Comparison of ENCODE assay signal across 1 cellular context in the genomic region with DNA sequence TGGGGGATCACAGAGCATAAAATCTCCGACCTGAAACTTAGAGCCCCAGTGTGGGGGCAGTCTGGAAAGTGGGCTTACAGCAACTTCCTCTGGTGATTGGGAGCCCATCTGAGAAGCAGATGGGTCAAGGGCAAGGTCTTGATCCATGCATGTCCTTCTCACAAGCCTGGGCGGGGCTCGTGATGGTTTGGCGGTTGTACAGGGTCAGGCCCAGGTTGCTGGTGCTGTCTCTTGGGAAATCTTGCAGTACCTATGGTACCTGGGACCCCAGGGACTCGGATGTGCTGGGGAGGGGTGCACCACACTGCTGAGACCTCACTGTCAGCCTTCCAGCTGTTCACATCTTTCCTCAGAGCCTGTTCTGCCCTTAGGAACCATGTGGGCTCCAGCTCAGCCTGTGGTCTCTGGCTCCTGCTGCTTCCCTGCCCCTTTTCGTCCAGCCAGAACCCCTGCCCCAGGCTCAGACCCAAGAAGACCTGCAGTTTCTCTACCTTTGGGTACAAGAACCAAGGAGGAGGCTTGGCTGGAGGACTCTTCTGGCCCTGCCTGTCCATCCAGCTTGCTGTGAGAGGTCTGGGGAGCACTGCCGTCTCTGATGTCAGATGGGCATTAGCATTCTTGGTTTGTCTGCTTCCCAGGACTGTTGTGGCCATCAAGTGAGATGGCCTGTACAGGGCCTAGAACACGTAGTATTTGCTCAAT.
TF ChIP-seq lines count a peak whose summit lies in the region.

No MANE protein-coding gene starts in this region.

TF ChIP-seq in WTC11, 78 proteins besides CTCF, POLR2A, EP300 and RAD21 (continued from another document):
- TF ChIP-seq, protein P1, sequence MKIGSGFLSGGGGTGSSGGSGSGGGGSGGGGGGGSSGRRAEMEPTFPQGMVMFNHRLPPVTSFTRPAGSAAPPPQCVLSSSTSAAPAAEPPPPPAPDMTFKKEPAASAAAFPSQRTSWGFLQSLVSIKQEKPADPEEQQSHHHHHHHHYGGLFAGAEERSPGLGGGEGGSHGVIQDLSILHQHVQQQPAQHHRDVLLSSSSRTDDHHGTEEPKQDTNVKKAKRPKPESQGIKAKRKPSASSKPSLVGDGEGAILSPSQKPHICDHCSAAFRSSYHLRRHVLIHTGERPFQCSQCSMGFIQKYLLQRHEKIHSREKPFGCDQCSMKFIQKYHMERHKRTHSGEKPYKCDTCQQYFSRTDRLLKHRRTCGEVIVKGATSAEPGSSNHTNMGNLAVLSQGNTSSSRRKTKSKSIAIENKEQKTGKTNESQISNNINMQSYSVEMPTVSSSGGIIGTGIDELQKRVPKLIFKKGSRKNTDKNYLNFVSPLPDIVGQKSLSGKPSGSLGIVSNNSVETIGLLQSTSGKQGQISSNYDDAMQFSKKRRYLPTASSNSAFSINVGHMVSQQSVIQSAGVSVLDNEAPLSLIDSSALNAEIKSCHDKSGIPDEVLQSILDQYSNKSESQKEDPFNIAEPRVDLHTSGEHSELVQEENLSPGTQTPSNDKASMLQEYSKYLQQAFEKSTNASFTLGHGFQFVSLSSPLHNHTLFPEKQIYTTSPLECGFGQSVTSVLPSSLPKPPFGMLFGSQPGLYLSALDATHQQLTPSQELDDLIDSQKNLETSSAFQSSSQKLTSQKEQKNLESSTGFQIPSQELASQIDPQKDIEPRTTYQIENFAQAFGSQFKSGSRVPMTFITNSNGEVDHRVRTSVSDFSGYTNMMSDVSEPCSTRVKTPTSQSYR (CRISPR knock-in tag; IDR thresholded peaks at IDR 0.05), result no peak
- TF ChIP-seq KAT7 (CRISPR knock-in tag; IDR thresholded peaks at IDR 0.05; ENCODE audit: borderline replicate concordance) (no peak), TP53 (CRISPR knock-in tag; IDR thresholded peaks at IDR 0.05) (no peak), HMGA2 (CRISPR knock-in tag; IDR thresholded peaks at IDR 0.05) (no peak), ZNF317 (CRISPR knock-in tag; IDR thresholded peaks at IDR 0.05; ENCODE audit: borderline replicate concordance, low read depth) (no peak), SMAD4 (CRISPR knock-in tag; IDR thresholded peaks at IDR 0.05) (no peak), ZNF219 (CRISPR knock-in tag; IDR thresholded peaks at IDR 0.05; ENCODE audit: borderline replicate concordance) (no peak)
- TF ChIP-seq, protein P2, sequence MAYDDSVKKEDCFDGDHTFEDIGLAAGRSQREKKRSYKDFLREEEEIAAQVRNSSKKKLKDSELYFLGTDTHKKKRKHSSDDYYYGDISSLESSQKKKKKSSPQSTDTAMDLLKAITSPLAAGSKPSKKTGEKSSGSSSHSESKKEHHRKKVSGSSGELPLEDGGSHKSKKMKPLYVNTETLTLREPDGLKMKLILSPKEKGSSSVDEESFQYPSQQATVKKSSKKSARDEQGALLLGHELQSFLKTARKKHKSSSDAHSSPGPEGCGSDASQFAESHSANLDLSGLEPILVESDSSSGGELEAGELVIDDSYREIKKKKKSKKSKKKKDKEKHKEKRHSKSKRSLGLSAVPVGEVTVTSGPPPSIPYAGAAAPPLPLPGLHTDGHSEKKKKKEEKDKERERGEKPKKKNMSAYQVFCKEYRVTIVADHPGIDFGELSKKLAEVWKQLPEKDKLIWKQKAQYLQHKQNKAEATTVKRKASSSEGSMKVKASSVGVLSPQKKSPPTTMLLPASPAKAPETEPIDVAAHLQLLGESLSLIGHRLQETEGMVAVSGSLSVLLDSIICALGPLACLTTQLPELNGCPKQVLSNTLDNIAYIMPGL (CRISPR knock-in tag; IDR thresholded peaks at IDR 0.05), result no peak
- TF ChIP-seq, protein P3, sequence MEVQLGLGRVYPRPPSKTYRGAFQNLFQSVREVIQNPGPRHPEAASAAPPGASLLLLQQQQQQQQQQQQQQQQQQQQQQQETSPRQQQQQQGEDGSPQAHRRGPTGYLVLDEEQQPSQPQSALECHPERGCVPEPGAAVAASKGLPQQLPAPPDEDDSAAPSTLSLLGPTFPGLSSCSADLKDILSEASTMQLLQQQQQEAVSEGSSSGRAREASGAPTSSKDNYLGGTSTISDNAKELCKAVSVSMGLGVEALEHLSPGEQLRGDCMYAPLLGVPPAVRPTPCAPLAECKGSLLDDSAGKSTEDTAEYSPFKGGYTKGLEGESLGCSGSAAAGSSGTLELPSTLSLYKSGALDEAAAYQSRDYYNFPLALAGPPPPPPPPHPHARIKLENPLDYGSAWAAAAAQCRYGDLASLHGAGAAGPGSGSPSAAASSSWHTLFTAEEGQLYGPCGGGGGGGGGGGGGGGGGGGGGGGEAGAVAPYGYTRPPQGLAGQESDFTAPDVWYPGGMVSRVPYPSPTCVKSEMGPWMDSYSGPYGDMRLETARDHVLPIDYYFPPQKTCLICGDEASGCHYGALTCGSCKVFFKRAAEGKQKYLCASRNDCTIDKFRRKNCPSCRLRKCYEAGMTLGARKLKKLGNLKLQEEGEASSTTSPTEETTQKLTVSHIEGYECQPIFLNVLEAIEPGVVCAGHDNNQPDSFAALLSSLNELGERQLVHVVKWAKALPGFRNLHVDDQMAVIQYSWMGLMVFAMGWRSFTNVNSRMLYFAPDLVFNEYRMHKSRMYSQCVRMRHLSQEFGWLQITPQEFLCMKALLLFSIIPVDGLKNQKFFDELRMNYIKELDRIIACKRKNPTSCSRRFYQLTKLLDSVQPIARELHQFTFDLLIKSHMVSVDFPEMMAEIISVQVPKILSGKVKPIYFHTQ (CRISPR knock-in tag; IDR thresholded peaks at IDR 0.05), result no peak
- TF ChIP-seq, protein P4, sequence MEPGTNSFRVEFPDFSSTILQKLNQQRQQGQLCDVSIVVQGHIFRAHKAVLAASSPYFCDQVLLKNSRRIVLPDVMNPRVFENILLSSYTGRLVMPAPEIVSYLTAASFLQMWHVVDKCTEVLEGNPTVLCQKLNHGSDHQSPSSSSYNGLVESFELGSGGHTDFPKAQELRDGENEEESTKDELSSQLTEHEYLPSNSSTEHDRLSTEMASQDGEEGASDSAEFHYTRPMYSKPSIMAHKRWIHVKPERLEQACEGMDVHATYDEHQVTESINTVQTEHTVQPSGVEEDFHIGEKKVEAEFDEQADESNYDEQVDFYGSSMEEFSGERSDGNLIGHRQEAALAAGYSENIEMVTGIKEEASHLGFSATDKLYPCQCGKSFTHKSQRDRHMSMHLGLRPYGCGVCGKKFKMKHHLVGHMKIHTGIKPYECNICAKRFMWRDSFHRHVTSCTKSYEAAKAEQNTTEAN (CRISPR knock-in tag; IDR thresholded peaks at IDR 0.05), result no peak
- TF ChIP-seq, protein P5, sequence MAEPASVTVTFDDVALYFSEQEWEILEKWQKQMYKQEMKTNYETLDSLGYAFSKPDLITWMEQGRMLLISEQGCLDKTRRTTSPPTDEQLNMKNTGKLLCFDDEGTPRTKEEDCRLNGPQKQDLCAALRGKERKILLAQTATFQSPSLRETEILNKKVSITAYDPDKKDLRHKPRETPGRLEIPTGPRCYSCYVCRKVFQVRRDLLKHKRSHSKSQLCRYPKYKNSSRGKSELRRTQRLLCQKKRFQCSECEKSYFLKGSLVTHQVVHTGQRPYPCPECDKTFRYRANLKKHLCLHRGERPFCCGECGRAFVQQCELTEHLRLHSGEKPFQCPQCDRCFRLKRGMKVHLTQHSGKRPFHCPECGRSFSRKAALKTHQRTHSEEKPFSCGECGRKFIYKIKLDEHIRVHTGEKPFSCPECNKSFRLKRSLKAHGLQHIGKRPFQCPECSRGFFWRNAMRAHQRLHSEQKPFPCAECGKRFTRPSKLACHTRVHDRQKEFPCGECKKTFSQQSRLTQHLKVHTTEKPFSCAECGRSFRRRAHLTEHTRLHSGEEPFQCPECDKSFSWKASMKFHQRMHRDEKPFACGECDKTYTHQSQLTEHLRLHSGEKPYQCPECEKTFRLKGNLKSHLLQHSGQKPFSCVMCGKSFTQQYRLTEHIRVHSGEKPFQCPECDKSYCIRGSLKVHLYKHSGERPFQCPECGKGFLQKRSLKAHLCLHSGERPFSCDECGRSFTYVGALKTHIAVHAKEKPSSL (CRISPR knock-in tag; conservative IDR thresholded peaks at IDR 0.05), result no peak
